1 cellular context compared by ENCODE assay signal in genomic region chr5:10760033-10760975, GRCh38.
A peak's percentile ranks its signal among the peaks of the same experiment; 100 is the strongest.
TF ChIP-seq lines count a peak whose summit lies in the region.

No MANE protein-coding gene starts in this region.

TF ChIP-seq in K562, 482 proteins besides CTCF, POLR2A, EP300 and RAD21 (continued from another document and continues in another):
- TF ChIP-seq NR2C2 (CRISPR knock-in tag; IDR thresholded peaks at IDR 0.05), result no peak
- TF ChIP-seq NR2C2 (tag; IDR thresholded peaks at IDR 0.05), result peak; percentile 34; the same call in 1 of the 2 replicates
- TF ChIP-seq RBM22 (IDR thresholded peaks at IDR 0.05; ENCODE audit: low read depth, low read length, poor library complexity, severe bottlenecking), result peak; percentile 45
- peak in 1 of 2 experiments; percentile 35; a peak in 1 of 4 replicates for TF ChIP-seq SIN3A (IDR thresholded peaks at IDR 0.05; ENCODE audit: borderline replicate concordance in 2 of 2, control insufficient read depth in 1 of 2, low read depth in 2 of 2, low read length in 2 of 2)
- peak; percentile 54; the same call in 1 of the 2 replicates for TF ChIP-seq ETV5 (CRISPR knock-in tag; IDR thresholded peaks at IDR 0.05; ENCODE audit: low read depth)
- peak; percentile 9; the same call in 1 of the 2 replicates for TF ChIP-seq RBFOX2 (IDR thresholded peaks at IDR 0.05; ENCODE audit: low read depth, low read length)
- peak; percentile 4; the same call in 1 of the 2 replicates for TF ChIP-seq FOSL1 (tag; conservative IDR thresholded peaks at IDR 0.05)
- no peak for TF ChIP-seq MCM3 (IDR thresholded peaks at IDR 0.05)
- TF ChIP-seq, protein P1, sequence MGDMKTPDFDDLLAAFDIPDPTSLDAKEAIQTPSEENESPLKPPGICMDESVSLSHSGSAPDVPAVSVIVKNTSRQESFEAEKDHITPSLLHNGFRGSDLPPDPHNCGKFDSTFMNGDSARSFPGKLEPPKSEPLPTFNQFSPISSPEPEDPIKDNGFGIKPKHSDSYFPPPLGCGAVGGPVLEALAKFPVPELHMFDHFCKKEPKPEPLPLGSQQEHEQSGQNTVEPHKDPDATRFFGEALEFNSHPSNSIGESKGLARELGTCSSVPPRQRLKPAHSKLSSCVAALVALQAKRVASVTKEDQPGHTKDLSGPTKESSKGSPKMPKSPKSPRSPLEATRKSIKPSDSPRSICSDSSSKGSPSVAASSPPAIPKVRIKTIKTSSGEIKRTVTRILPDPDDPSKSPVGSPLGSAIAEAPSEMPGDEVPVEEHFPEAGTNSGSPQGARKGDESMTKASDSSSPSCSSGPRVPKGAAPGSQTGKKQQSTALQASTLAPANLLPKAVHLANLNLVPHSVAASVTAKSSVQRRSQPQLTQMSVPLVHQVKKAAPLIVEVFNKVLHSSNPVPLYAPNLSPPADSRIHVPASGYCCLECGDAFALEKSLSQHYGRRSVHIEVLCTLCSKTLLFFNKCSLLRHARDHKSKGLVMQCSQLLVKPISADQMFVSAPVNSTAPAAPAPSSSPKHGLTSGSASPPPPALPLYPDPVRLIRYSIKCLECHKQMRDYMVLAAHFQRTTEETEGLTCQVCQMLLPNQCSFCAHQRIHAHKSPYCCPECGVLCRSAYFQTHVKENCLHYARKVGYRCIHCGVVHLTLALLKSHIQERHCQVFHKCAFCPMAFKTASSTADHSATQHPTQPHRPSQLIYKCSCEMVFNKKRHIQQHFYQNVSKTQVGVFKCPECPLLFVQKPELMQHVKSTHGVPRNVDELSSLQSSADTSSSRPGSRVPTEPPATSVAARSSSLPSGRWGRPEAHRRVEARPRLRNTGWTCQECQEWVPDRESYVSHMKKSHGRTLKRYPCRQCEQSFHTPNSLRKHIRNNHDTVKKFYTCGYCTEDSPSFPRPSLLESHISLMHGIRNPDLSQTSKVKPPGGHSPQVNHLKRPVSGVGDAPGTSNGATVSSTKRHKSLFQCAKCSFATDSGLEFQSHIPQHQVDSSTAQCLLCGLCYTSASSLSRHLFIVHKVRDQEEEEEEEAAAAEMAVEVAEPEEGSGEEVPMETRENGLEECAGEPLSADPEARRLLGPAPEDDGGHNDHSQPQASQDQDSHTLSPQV (IDR thresholded peaks at IDR 0.05), result peak; percentile 68
- TF ChIP-seq, protein P2, sequence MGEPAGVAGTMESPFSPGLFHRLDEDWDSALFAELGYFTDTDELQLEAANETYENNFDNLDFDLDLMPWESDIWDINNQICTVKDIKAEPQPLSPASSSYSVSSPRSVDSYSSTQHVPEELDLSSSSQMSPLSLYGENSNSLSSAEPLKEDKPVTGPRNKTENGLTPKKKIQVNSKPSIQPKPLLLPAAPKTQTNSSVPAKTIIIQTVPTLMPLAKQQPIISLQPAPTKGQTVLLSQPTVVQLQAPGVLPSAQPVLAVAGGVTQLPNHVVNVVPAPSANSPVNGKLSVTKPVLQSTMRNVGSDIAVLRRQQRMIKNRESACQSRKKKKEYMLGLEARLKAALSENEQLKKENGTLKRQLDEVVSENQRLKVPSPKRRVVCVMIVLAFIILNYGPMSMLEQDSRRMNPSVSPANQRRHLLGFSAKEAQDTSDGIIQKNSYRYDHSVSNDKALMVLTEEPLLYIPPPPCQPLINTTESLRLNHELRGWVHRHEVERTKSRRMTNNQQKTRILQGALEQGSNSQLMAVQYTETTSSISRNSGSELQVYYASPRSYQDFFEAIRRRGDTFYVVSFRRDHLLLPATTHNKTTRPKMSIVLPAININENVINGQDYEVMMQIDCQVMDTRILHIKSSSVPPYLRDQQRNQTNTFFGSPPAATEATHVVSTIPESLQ (CRISPR knock-in tag; IDR thresholded peaks at IDR 0.05), result 0 out of 2 replicates have a peak, but pooled peaks have one; percentile 14
- TF ChIP-seq ZKSCAN3 (CRISPR knock-in tag; IDR thresholded peaks at IDR 0.05), result no peak
- TF ChIP-seq TFAM (CRISPR knock-in tag; conservative IDR thresholded peaks at IDR 0.05), result no peak
- no peak for TF ChIP-seq ERF (CRISPR knock-in tag; IDR thresholded peaks at IDR 0.05)
- 0 out of 2 replicates have a peak, but pooled peaks have one; percentile 30 for TF ChIP-seq SP1 (CRISPR knock-in tag; IDR thresholded peaks at IDR 0.05)
- TF ChIP-seq, protein P3, sequence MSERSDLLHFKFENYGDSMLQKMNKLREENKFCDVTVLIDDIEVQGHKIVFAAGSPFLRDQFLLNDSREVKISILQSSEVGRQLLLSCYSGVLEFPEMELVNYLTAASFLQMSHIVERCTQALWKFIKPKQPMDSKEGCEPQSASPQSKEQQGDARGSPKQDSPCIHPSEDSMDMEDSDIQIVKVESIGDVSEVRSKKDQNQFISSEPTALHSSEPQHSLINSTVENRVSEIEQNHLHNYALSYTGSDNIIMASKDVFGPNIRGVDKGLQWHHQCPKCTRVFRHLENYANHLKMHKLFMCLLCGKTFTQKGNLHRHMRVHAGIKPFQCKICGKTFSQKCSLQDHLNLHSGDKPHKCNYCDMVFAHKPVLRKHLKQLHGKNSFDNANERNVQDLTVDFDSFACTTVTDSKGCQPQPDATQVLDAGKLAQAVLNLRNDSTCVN (CRISPR knock-in tag; IDR thresholded peaks at IDR 0.05), result no peak
- TF ChIP-seq HNRNPL (IDR thresholded peaks at IDR 0.05; ENCODE audit: low read depth, low read length), result 0 out of 2 replicates have a peak, but pooled peaks have one; percentile 13
- no peak for TF ChIP-seq BHLHE40 (IDR thresholded peaks at IDR 0.05; ENCODE audit: low read length)
- 0 out of 4 replicates have a peak, but pooled peaks of 1 of the 2 experiments have one; percentile 16 for TF ChIP-seq TEAD1 (CRISPR knock-in tag; IDR thresholded peaks at IDR 0.05)
- TF ChIP-seq, protein P4, sequence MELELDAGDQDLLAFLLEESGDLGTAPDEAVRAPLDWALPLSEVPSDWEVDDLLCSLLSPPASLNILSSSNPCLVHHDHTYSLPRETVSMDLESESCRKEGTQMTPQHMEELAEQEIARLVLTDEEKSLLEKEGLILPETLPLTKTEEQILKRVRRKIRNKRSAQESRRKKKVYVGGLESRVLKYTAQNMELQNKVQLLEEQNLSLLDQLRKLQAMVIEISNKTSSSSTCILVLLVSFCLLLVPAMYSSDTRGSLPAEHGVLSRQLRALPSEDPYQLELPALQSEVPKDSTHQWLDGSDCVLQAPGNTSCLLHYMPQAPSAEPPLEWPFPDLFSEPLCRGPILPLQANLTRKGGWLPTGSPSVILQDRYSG (tag; conservative IDR thresholded peaks at IDR 0.05; ENCODE audit: low read depth), result 0 out of 2 replicates have a peak, but pooled peaks have one; percentile 51
- TF ChIP-seq CCAR2 (IDR thresholded peaks at IDR 0.05; ENCODE audit: low read depth, low read length), result no peak
- TF ChIP-seq PCBP1 (IDR thresholded peaks at IDR 0.05; ENCODE audit: low read depth, low read length, poor library complexity, severe bottlenecking), result peak; percentile 22
- TF ChIP-seq TOE1 (IDR thresholded peaks at IDR 0.05; ENCODE audit: borderline replicate concordance), result no peak
- 0 out of 2 replicates have a peak, but pooled peaks have one; percentile 28 for TF ChIP-seq TOE1 (CRISPR knock-in tag; IDR thresholded peaks at IDR 0.05; ENCODE audit: borderline replicate concordance, low read depth)
- TF ChIP-seq HNRNPK (IDR thresholded peaks at IDR 0.05; ENCODE audit: low read depth, low read length, poor library complexity, severe bottlenecking), result no peak
- TF ChIP-seq CHD1 (IDR thresholded peaks at IDR 0.05; ENCODE audit: low read length), result peak; percentile 36
- peak; percentile 79; a peak in 3 of 4 replicates for TF ChIP-seq NRF1 (conservative IDR thresholded peaks at IDR 0.05 in 1 of 2, IDR thresholded peaks at IDR 0.05 in 1 of 2)
- TF ChIP-seq PHF8 (IDR thresholded peaks at IDR 0.05; ENCODE audit: borderline replicate concordance, low read length), result no peak
- 0 out of 2 replicates have a peak, but pooled peaks have one; percentile 36 for TF ChIP-seq EHMT2 (IDR thresholded peaks at IDR 0.05)
- TF ChIP-seq MTA3 (IDR thresholded peaks at IDR 0.05; ENCODE audit: borderline replicate concordance), result no peak
- TF ChIP-seq YY1 (IDR thresholded peaks at IDR 0.05; ENCODE audit: borderline replicate concordance in 1 of 3, control insufficient read depth in 1 of 3, extremely low read depth in 1 of 3, insufficient read depth in 3 of 3, insufficient read length in 1 of 3, insufficient replicate concordance in 2 of 3, low read depth in 1 of 3, low read length in 2 of 3), result peak in 1 of 3 experiments; percentile 73
- no peak for TF ChIP-seq ZNF253 (CRISPR knock-in tag; conservative IDR thresholded peaks at IDR 0.05)
- TF ChIP-seq, protein P5, sequence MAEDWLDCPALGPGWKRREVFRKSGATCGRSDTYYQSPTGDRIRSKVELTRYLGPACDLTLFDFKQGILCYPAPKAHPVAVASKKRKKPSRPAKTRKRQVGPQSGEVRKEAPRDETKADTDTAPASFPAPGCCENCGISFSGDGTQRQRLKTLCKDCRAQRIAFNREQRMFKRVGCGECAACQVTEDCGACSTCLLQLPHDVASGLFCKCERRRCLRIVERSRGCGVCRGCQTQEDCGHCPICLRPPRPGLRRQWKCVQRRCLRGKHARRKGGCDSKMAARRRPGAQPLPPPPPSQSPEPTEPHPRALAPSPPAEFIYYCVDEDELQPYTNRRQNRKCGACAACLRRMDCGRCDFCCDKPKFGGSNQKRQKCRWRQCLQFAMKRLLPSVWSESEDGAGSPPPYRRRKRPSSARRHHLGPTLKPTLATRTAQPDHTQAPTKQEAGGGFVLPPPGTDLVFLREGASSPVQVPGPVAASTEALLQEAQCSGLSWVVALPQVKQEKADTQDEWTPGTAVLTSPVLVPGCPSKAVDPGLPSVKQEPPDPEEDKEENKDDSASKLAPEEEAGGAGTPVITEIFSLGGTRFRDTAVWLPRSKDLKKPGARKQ (CRISPR knock-in tag; IDR thresholded peaks at IDR 0.05), result no peak
- TF ChIP-seq GABPA (tag; conservative IDR thresholded peaks at IDR 0.05; ENCODE audit: low read depth), result 0 out of 2 replicates have a peak, but pooled peaks have one; percentile 31
- TF ChIP-seq EP400 (IDR thresholded peaks at IDR 0.05), result peak; percentile 20; the same call in 1 of the 2 replicates
- no peak for TF ChIP-seq RHOXF2B (CRISPR knock-in tag; conservative IDR thresholded peaks at IDR 0.05)
- TF ChIP-seq ELF4 (CRISPR knock-in tag; IDR thresholded peaks at IDR 0.05), result no peak
- no peak for TF ChIP-seq ZNF609 (CRISPR knock-in tag; IDR thresholded peaks at IDR 0.05; ENCODE audit: borderline replicate concordance)
- TF ChIP-seq, protein P6, sequence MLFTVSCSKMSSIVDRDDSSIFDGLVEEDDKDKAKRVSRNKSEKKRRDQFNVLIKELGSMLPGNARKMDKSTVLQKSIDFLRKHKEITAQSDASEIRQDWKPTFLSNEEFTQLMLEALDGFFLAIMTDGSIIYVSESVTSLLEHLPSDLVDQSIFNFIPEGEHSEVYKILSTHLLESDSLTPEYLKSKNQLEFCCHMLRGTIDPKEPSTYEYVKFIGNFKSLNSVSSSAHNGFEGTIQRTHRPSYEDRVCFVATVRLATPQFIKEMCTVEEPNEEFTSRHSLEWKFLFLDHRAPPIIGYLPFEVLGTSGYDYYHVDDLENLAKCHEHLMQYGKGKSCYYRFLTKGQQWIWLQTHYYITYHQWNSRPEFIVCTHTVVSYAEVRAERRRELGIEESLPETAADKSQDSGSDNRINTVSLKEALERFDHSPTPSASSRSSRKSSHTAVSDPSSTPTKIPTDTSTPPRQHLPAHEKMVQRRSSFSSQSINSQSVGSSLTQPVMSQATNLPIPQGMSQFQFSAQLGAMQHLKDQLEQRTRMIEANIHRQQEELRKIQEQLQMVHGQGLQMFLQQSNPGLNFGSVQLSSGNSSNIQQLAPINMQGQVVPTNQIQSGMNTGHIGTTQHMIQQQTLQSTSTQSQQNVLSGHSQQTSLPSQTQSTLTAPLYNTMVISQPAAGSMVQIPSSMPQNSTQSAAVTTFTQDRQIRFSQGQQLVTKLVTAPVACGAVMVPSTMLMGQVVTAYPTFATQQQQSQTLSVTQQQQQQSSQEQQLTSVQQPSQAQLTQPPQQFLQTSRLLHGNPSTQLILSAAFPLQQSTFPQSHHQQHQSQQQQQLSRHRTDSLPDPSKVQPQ (CRISPR knock-in tag; IDR thresholded peaks at IDR 0.05; ENCODE audit: borderline replicate concordance), result no peak
- 0 out of 2 replicates have a peak, but pooled peaks have one; percentile 20 for TF ChIP-seq DPF2 (IDR thresholded peaks at IDR 0.05)
- TF ChIP-seq, protein P7, sequence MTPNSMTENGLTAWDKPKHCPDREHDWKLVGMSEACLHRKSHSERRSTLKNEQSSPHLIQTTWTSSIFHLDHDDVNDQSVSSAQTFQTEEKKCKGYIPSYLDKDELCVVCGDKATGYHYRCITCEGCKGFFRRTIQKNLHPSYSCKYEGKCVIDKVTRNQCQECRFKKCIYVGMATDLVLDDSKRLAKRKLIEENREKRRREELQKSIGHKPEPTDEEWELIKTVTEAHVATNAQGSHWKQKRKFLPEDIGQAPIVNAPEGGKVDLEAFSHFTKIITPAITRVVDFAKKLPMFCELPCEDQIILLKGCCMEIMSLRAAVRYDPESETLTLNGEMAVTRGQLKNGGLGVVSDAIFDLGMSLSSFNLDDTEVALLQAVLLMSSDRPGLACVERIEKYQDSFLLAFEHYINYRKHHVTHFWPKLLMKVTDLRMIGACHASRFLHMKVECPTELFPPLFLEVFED (CRISPR knock-in tag; conservative IDR thresholded peaks at IDR 0.05), result no peak
